ENCODE assay signal across 18 cellular contexts in genomic region chr6:43448916-43449315, GRCh38. TPM values are rescaled to one million over a fixed set of nuclear protein-coding genes. Genes with fewer than 3 reads are reported as not detected.
A peak's percentile ranks its signal among the peaks of the same experiment; 100 is the strongest.
DNase-seq lines count a peak whose midpoint lies in the region; ATAC-seq, FAIRE-seq and TF ChIP-seq lines count a peak whose summit lies in the region.
"Had no signal": no experiment of that assay in that cellular context is flagged by ENCODE, and none has a peak within 500 bp of the region (broad histone marks: within the 10 kb centered on the region; RNA-seq: fewer than 3 reads in every experiment).

No MANE protein-coding gene starts in this region.

- no peak for TF ChIP-seq EP300 in H1 (IDR thresholded peaks at IDR 0.05; ENCODE audit: borderline replicate concordance in 1 of 2, low read depth in 2 of 2, low read length in 2 of 2)

- H3K56ac ChIP-seq in H1 (replicated peaks; ENCODE audit: insufficient read length, low read depth, low read length): no peak overlapping the region

- H3K4me2 ChIP-seq in H1 (ENCODE audit: insufficient read depth in 1 of 2, low read depth in 2 of 2, low read length in 2 of 2): no peak overlapping the region
- H3K4me2 ChIP-seq: BLaER1 had no signal

- no peak for TF ChIP-seq CTCF in H1 (IDR thresholded peaks at IDR 0.05; ENCODE audit: control extremely low read depth in 1 of 3, insufficient read depth in 1 of 3, low read depth in 1 of 3, low read length in 3 of 3)

- no peak overlapping the region for H3K9ac ChIP-seq in H1 (replicated peaks in 1 of 4; ENCODE audit: extremely low read depth in 1 of 4, low read depth in 3 of 4, low read length in 3 of 4)
- H3K9ac ChIP-seq: BLaER1 had no signal

- no peak for TF ChIP-seq POLR2A in H1 (IDR thresholded peaks at IDR 0.05; ENCODE audit: control extremely low read depth in 1 of 2, low read depth in 2 of 2, low read length in 2 of 2)

- H3K23ac ChIP-seq in H1 (ENCODE audit: insufficient read length): no peak overlapping the region

- H3K27ac ChIP-seq in H1 (ENCODE audit: low read depth, low read length): no peak overlapping the region
- H3K27ac ChIP-seq: BLaER1 had no signal

- peak overlapping the region; percentile 23 for H3K27ac Mint-ChIP-seq in activated T-cell treated with anti-CD3 and anti-CD28 coated beads, Interleukin-2, amount 50 U/mL, for 24 hours
- H3K27ac Mint-ChIP-seq: CD8-positive, alpha-beta T cell had no signal

- H3K4me1 Mint-ChIP-seq in activated T-cell treated with anti-CD3 and anti-CD28 coated beads, Interleukin-2, amount 50 U/mL, for 24 hours (ENCODE audit: low read depth): no peaks in the 10 kb centered on the region
- H3K4me1 Mint-ChIP-seq in activated T-cell treated with anti-CD3 and anti-CD28 coated beads, Interleukin-2, amount 50 U/mL, for 4 hours (ENCODE audit: low read depth): no peaks in the 10 kb centered on the region
- H3K4me1 Mint-ChIP-seq: IgD-negative memory B cell had no signal

- no peak overlapping the region for H2BK5ac ChIP-seq in H1 (ENCODE audit: low read depth, low read length)

- peaks cover 0 to 6% of the 10 kb centered on the region in 2 experiments for H4K20me1 ChIP-seq in H1 (replicated peaks in 1 of 2; ENCODE audit: control insufficient read depth in 1 of 2, insufficient read depth in 2 of 2, low read length in 2 of 2)

- no peak overlapping the region for H2AK5ac ChIP-seq in H1 (ENCODE audit: low read depth, low read length)

- no peak overlapping the region for H2BK15ac ChIP-seq in H1 (ENCODE audit: low read length)

- WGBS in H1 (ENCODE audit: extremely low coverage in 1 of 2, insufficient coverage in 1 of 2, insufficient read length in 1 of 2, insufficient replicate concordance in 2 of 2, low coverage in 1 of 2, low lambda C conversion rate in 2 of 2, missing lambda C conversion rate in 1 of 2), 2 experiments: 81% methylated on average over 4 of the region's 4 CpGs; no CpG with 5 or more reads in 1 of the 2 experiments

- H3K79me2 ChIP-seq in H1 (ENCODE audit: control insufficient read depth in 1 of 2, insufficient read depth in 2 of 2, low read length in 2 of 2): no peaks in the 10 kb centered on the region

- DNase-seq in activated T-cell treated with anti-CD3 and anti-CD28 coated beads, Interleukin-2, amount 50 U/mL, for 24 hours: no peak
- no peak for DNase-seq in activated T-cell treated with anti-CD3 and anti-CD28 coated beads, Interleukin-2, amount 50 U/mL, for 4 hours
- DNase-seq in H7: peak; percentile 16
- no peak for DNase-seq in H1 (ENCODE audit: low read depth in 1 of 2, low spot score in 2 of 2)
- no peak for DNase-seq in anterior cingulate cortex (lab: John Stamatoyannopoulos, UW)
- DNase-seq: 8988T; Calu3; CD8-positive, alpha-beta T cell; DMS79 treated with DMSO at 0.1 percent for 48 hours; GF-D8; GOT3 had no signal

- no peak overlapping the region for H4K91ac ChIP-seq in H1 (replicated peaks; ENCODE audit: insufficient read length, low read length)

- peaks cover 13% of the 10 kb centered on the region for H3K36me3 ChIP-seq in H7 (replicated peaks; ENCODE audit: control insufficient read depth, insufficient read depth, low read length)
- H3K36me3 ChIP-seq in H1 (ENCODE audit: control insufficient read depth in 2 of 4, insufficient read depth in 4 of 4, low read length in 3 of 4): peaks cover 0 to 26% (median 5%) of the 10 kb centered on the region in 4 experiments; a peak in 6 of 8 replicates

- no peak overlapping the region for H2AFZ ChIP-seq in H1 (ENCODE audit: low read length)

- H3K27me3 ChIP-seq in H7 (ENCODE audit: control insufficient read depth, insufficient read depth, low read length) (no peaks in the 10 kb centered on the region), H1 (replicated peaks in 1 of 4; ENCODE audit: control insufficient read depth in 3 of 4, extremely low read depth in 1 of 4, insufficient read depth in 3 of 4, low read length in 3 of 4) (no peaks in the 10 kb centered on the region)

- no peak overlapping the region for H3K18ac ChIP-seq in H1 (ENCODE audit: extremely low read depth, low read length)

- H2BK12ac ChIP-seq in H1 (ENCODE audit: low read depth, low read length): no peak overlapping the region

- no peaks in the 10 kb centered on the region for H3K9me3 Mint-ChIP-seq in activated T-cell treated with anti-CD3 and anti-CD28 coated beads, Interleukin-2, amount 50 U/mL, for 24 hours
- no peaks in the 10 kb centered on the region for H3K9me3 Mint-ChIP-seq in activated T-cell treated with anti-CD3 and anti-CD28 coated beads, Interleukin-2, amount 50 U/mL, for 4 hours
- H3K9me3 Mint-ChIP-seq: CD14-positive monocyte; CD8-positive, alpha-beta T cell; IgD-negative memory B cell had no signal

- H3K36me3 Mint-ChIP-seq in activated T-cell treated with anti-CD3 and anti-CD28 coated beads, Interleukin-2, amount 50 U/mL, for 24 hours (ENCODE audit: low read depth): peaks cover 90% of the 10 kb centered on the region
- H3K36me3 Mint-ChIP-seq in activated T-cell treated with anti-CD3 and anti-CD28 coated beads, Interleukin-2, amount 50 U/mL, for 4 hours (ENCODE audit: insufficient read depth): peaks cover 20% of the 10 kb centered on the region

- H2BK120ac ChIP-seq in H1 (replicated peaks; ENCODE audit: low read depth, low read length): no peak overlapping the region

- TF ChIP-seq RAD21 in H1 (IDR thresholded peaks at IDR 0.05 in 1 of 2, conservative IDR thresholded peaks at IDR 0.05 in 1 of 2; ENCODE audit: low read depth in 2 of 2, low read length in 2 of 2): no peak

- H3K14ac ChIP-seq in H1 (ENCODE audit: insufficient read length): no peak overlapping the region

- H2BK20ac ChIP-seq in H1 (ENCODE audit: low read length): no peak overlapping the region

- FAIRE-seq in H1 (lab: Jason Lieb, UNC): no peak
- FAIRE-seq: HTR-8/SVneo had no signal

- ATAC-seq in activated T-cell treated with anti-CD3 and anti-CD28 coated beads, Interleukin-2, amount 50 U/mL, for 4 hours: no peak
- ATAC-seq in GM18502 (IDR thresholded peaks at IDR 0.05; ENCODE audit: poor library complexity, unreplicated experiment) (no peak), HG02973 (IDR thresholded peaks at IDR 0.05; ENCODE audit: unreplicated experiment) (no peak)
- ATAC-seq: CD8-positive, alpha-beta T cell had no signal

- no peaks in the 10 kb centered on the region for H3K9me3 ChIP-seq in H1 (ENCODE audit: insufficient read depth in 2 of 2, low read depth in 1 of 2, low read length in 1 of 2)
- H3K9me3 ChIP-seq: BLaER1, HAP-1 had no signal

- POLR2A ChIA-PET in H1 (lab: Charles Lee; ENCODE audit: partially characterized antibody): interaction anchor here (0.8 to 5.2 kb wide), 4 partner anchors 11 to 30 kb away, joined by 3 to 34 read pairs (median 3); no protein-coding TSS in a partner anchor

- H4K8ac ChIP-seq in H1 (ENCODE audit: extremely low read depth, insufficient read depth, low read length): 0 out of 2 replicates have a peak overlapping the region, but pooled peaks have one; percentile 35

- no peaks in the 10 kb centered on the region for H3K4me1 ChIP-seq in H1 (replicated peaks in 1 of 4; ENCODE audit: control insufficient read depth in 3 of 4, insufficient read depth in 4 of 4, low read length in 3 of 4)
- H3K4me1 ChIP-seq: HAP-1 had no signal

- H3K27me3 Mint-ChIP-seq in activated T-cell treated with anti-CD3 and anti-CD28 coated beads, Interleukin-2, amount 50 U/mL, for 24 hours: no peaks in the 10 kb centered on the region
- no peaks in the 10 kb centered on the region for H3K27me3 Mint-ChIP-seq in activated T-cell treated with anti-CD3 and anti-CD28 coated beads, Interleukin-2, amount 50 U/mL, for 4 hours (ENCODE audit: low read depth)
- H3K27me3 Mint-ChIP-seq: IgD-negative memory B cell had no signal

- CTCF ChIA-PET in H1 (lab: Charles Lee; ENCODE audit: partially characterized antibody): interaction anchor here (0.9 to 21.2 kb wide), 2 partner anchors 11 to 46 kb away, joined by 3 to 495 read pairs; partner anchors contain the start of gene LRRC73

- no peaks in the 10 kb centered on the region for H3K79me1 ChIP-seq in H1 (ENCODE audit: low read depth, low read length)

- H3K4ac ChIP-seq in H1 (replicated peaks; ENCODE audit: insufficient read length, low read depth, low read length): no peak overlapping the region

- no peak overlapping the region for H3K4me3 ChIP-seq in H7 (ENCODE audit: insufficient read depth, low read depth, low read length)
- no peak overlapping the region for H3K4me3 ChIP-seq in H1 (ENCODE audit: extremely low read depth in 1 of 4, insufficient read depth in 2 of 4, low read depth in 3 of 4, low read length in 4 of 4)
- H3K4me3 ChIP-seq: BLaER1, HAP-1 had no signal

- no peak overlapping the region for H3K4me3 Mint-ChIP-seq in activated T-cell treated with anti-CD3 and anti-CD28 coated beads, Interleukin-2, amount 50 U/mL, for 24 hours
- H3K4me3 Mint-ChIP-seq in activated T-cell treated with anti-CD3 and anti-CD28 coated beads, Interleukin-2, amount 50 U/mL, for 4 hours: no peak overlapping the region
- H3K4me3 Mint-ChIP-seq: CD14-positive monocyte; CD8-positive, alpha-beta T cell; IgD-negative memory B cell had no signal

- H4K5ac ChIP-seq in H1 (ENCODE audit: insufficient read length, low read depth, low read length): no peak overlapping the region

- no peaks in the 10 kb centered on the region; the same call in 1 of the 2 replicates for H3K23me2 ChIP-seq in H1 (ENCODE audit: low read depth, low read length)

RNA-seq across cellular contexts. Expression of gene DLK2, which starts 6.4 kb away (rescaled TPM):
- total RNA-seq in activated T-cell treated with anti-CD3 and anti-CD28 coated beads, Interleukin-2, amount 50 U/mL, for 4 hours: 1 to 10 TPM; 5.0 to 9.0 (median 6.7) TPM
- total RNA-seq in H7 (2014; rRNA removed; shearing (Covaris generic)): 0.33 and 0.42 TPM in 2 replicates
- total RNA-seq in H1 (2021; fragmentation: NEBNext Ultra II Directional; extraction: Animal tissue kit (Norgen Biotek cat#: 25700)): 0.37 and 0.67 TPM in 2 replicates
- 0.80 and 1.6 TPM in 2 replicates for polyA plus RNA-seq in H1 (2011; rRNA removed)
- polyA plus RNA-seq in H1 (2011; cell fraction: cytosol; rRNA removed): 1.0 TPM
- 1.2 TPM for polyA plus RNA-seq in H1 (2011; cell fraction: nucleus; rRNA removed)
- polyA plus RNA-seq in H1 (2012, experiment 1 of 2): 0.25 to 0.88 TPM (median 0.55 TPM) in 4 replicates
- 1.2 TPM for polyA plus RNA-seq in H1 (2012, experiment 2 of 2)
- 0.47 TPM for polyA plus RNA-seq in H1 (2013, experiment 1 of 2)
- polyA plus RNA-seq in H1 (2013, experiment 2 of 2): 0.37 TPM
- polyA minus RNA-seq in H1 (2011; rRNA and poly(A)+ RNA removed): 0.15 and 0.22 TPM in 2 replicates
- not detected for polyA minus RNA-seq in H1 (2011; cell fraction: cytosol; rRNA and poly(A)+ RNA removed)
- polyA minus RNA-seq in H1 (2011; cell fraction: nucleus; rRNA and poly(A)+ RNA removed): not detected
- polyA plus RNA-seq: CD14-positive monocyte, IgD-negative memory B cell had no signal

RNA-seq across cellular contexts. Expression of gene ABCC10, which starts 21.6 kb away (rescaled TPM):
- 10 to 100 TPM; 24.2 to 30.1 (median 26.5) TPM for total RNA-seq in activated T-cell treated with anti-CD3 and anti-CD28 coated beads, Interleukin-2, amount 50 U/mL, for 4 hours
- total RNA-seq in H7 (2014; rRNA removed; shearing (Covaris generic)): 17.3 and 18.4 TPM in 2 replicates
- total RNA-seq in H1 (2021; fragmentation: NEBNext Ultra II Directional; extraction: Animal tissue kit (Norgen Biotek cat#: 25700)): 21.0 and 24.6 TPM in 2 replicates
- polyA plus RNA-seq in H1 (2011; rRNA removed): 15.5 and 22.3 TPM in 2 replicates
- 13.9 TPM for polyA plus RNA-seq in H1 (2011; cell fraction: cytosol; rRNA removed)
- 52.6 TPM for polyA plus RNA-seq in H1 (2011; cell fraction: nucleus; rRNA removed)
- 15.1 to 19.4 TPM (median 15.8 TPM) in 4 replicates for polyA plus RNA-seq in H1 (2012, experiment 1 of 2)
- polyA plus RNA-seq in H1 (2012, experiment 2 of 2): 16.5 TPM
- 20.3 TPM for polyA plus RNA-seq in H1 (2013, experiment 1 of 2)
- 19.2 TPM for polyA plus RNA-seq in H1 (2013, experiment 2 of 2)
- polyA minus RNA-seq in H1 (2011; rRNA and poly(A)+ RNA removed): 10.9 and 14.8 TPM in 2 replicates
- polyA minus RNA-seq in H1 (2011; cell fraction: cytosol; rRNA and poly(A)+ RNA removed): 11.5 TPM
- polyA minus RNA-seq in H1 (2011; cell fraction: nucleus; rRNA and poly(A)+ RNA removed): 25.2 TPM

RNA-seq across cellular contexts. Expression of gene TJAP1, which starts 28.5 kb away (rescaled TPM):
- 10 to 100 TPM; 45.5 to 52.8 (median 46.2) TPM for total RNA-seq in activated T-cell treated with anti-CD3 and anti-CD28 coated beads, Interleukin-2, amount 50 U/mL, for 4 hours
- 25.3 and 25.5 TPM in 2 replicates for total RNA-seq in H7 (2014; rRNA removed; shearing (Covaris generic))
- 36.8 and 40.4 TPM in 2 replicates for total RNA-seq in H1 (2021; fragmentation: NEBNext Ultra II Directional; extraction: Animal tissue kit (Norgen Biotek cat#: 25700))
- 30.7 and 50.1 TPM in 2 replicates for polyA plus RNA-seq in H1 (2011; rRNA removed)
- polyA plus RNA-seq in H1 (2011; cell fraction: cytosol; rRNA removed): 31.0 TPM
- polyA plus RNA-seq in H1 (2011; cell fraction: nucleus; rRNA removed): 80.4 TPM
- polyA plus RNA-seq in H1 (2012, experiment 1 of 2): 25.7 to 35.7 TPM (median 33.7 TPM) in 4 replicates
- polyA plus RNA-seq in H1 (2012, experiment 2 of 2): 28.5 TPM
- polyA plus RNA-seq in H1 (2013, experiment 1 of 2): 29.1 TPM
- 26.5 TPM for polyA plus RNA-seq in H1 (2013, experiment 2 of 2)
- 15.9 and 17.5 TPM in 2 replicates for polyA minus RNA-seq in H1 (2011; rRNA and poly(A)+ RNA removed)
- 14.8 TPM for polyA minus RNA-seq in H1 (2011; cell fraction: cytosol; rRNA and poly(A)+ RNA removed)
- 19.9 TPM for polyA minus RNA-seq in H1 (2011; cell fraction: nucleus; rRNA and poly(A)+ RNA removed)
